In the genomic region with DNA sequence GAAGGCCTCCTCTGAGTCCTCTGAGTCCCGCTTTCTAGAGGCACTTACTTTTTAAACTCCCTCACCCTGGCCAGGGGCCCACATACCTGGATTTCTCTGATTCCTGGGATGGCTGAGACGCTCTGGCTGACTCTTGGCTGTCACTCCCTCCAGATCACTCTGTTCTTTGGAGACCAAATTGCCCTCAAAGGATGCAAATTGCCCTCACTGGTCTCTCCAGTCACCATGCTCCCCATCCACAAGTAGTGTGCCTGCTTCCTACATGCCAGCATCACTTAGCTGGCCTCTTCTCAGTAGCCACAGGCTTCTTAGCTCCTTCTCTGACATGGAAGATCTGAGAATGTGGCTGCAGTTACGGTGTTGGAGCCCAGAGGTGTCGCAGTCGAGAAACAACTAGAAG, we compare ENCODE assay signal across 1 cellular context.
TF ChIP-seq lines count a peak whose summit lies in the region.

No MANE protein-coding gene starts in this region.

TF ChIP-seq in GM23338, 12 proteins besides CTCF, POLR2A, EP300 and RAD21 (continued from another document):
- TF ChIP-seq, protein P1, sequence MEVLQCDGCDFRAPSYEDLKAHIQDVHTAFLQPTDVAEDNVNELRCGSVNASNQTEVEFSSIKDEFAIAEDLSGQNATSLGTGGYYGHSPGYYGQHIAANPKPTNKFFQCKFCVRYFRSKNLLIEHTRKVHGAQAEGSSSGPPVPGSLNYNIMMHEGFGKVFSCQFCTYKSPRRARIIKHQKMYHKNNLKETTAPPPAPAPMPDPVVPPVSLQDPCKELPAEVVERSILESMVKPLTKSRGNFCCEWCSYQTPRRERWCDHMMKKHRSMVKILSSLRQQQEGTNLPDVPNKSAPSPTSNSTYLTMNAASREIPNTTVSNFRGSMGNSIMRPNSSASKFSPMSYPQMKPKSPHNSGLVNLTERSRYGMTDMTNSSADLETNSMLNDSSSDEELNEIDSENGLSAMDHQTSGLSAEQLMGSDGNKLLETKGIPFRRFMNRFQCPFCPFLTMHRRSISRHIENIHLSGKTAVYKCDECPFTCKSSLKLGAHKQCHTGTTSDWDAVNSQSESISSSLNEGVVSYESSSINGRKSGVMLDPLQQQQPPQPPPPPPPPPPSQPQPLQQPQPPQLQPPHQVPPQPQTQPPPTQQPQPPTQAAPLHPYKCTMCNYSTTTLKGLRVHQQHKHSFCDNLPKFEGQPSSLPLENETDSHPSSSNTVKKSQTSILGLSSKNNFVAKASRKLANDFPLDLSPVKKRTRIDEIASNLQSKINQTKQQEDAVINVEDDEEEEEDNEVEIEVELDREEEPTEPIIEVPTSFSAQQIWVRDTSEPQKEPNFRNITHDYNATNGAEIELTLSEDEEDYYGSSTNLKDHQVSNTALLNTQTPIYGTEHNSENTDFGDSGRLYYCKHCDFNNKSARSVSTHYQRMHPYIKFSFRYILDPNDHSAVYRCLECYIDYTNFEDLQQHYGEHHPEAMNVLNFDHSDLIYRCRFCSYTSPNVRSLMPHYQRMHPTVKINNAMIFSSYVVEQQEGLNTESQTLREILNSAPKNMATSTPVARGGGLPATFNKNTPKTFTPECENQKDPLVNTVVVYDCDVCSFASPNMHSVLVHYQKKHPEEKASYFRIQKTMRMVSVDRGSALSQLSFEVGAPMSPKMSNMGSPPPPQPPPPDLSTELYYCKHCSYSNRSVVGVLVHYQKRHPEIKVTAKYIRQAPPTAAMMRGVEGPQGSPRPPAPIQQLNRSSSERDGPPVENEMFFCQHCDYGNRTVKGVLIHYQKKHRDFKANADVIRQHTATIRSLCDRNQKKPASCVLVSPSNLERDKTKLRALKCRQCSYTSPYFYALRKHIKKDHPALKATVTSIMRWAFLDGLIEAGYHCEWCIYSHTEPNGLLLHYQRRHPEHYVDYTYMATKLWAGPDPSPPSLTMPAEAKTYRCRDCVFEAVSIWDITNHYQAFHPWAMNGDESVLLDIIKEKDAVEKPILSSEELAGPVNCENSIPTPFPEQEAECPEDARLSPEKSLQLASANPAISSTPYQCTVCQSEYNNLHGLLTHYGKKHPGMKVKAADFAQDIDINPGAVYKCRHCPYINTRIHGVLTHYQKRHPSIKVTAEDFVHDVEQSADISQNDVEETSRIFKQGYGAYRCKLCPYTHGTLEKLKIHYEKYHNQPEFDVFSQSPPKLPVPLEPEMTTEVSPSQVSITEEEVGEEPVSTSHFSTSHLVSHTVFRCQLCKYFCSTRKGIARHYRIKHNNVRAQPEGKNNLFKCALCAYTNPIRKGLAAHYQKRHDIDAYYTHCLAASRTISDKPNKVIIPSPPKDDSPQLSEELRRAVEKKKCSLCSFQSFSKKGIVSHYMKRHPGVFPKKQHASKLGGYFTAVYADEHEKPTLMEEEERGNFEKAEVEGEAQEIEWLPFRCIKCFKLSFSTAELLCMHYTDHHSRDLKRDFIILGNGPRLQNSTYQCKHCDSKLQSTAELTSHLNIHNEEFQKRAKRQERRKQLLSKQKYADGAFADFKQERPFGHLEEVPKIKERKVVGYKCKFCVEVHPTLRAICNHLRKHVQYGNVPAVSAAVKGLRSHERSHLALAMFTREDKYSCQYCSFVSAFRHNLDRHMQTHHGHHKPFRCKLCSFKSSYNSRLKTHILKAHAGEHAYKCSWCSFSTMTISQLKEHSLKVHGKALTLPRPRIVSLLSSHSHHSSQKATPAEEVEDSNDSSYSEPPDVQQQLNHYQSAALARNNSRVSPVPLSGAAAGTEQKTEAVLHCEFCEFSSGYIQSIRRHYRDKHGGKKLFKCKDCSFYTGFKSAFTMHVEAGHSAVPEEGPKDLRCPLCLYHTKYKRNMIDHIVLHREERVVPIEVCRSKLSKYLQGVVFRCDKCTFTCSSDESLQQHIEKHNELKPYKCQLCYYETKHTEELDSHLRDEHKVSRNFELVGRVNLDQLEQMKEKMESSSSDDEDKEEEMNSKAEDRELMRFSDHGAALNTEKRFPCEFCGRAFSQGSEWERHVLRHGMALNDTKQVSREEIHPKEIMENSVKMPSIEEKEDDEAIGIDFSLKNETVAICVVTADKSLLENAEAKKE (CRISPR knock-in tag; IDR thresholded peaks at IDR 0.05), result no peak
- TF ChIP-seq EZH2 (IDR thresholded peaks at IDR 0.05; ENCODE audit: low read depth, unreplicated experiment) (no peak), EZH2phosphoT487 (IDR thresholded peaks at IDR 0.05; ENCODE audit: unreplicated experiment) (no peak)
